Comparison of ENCODE assay signal across 18 cellular contexts in genomic region chr4:960736-961650, GRCh38. TPM values are rescaled to one million over a fixed set of nuclear protein-coding genes. Genes with fewer than 3 reads are reported as not detected.
"Had no signal": no experiment of that assay in that cellular context is flagged by ENCODE, and none has a peak within 500 bp of the region (broad histone marks: within the 10 kb centered on the region; RNA-seq: fewer than 3 reads in every experiment).

No MANE protein-coding gene starts in this region.

- H3K9me3 ChIP-seq: left lung, prostate gland, thoracic aorta had no signal

- H3K4me1 ChIP-seq: left lung, prostate gland had no signal

- H3K27me3 ChIP-seq: left lung had no signal

- H3K36me3 ChIP-seq: prostate gland had no signal

- H3K27ac ChIP-seq: left lung, prostate gland, thoracic aorta, VCaP had no signal

- H3K4me3 ChIP-seq: left lung, prostate gland, thoracic aorta had no signal

- ATAC-seq: activated T-cell treated with anti-CD3 and anti-CD28 coated beads, Interleukin-2, amount 50 U/mL, for 72 hours; left lung had no signal

- FAIRE-seq: bronchial epithelial cell, endothelial cell of umbilical vein, small intestine had no signal

- DNase-seq: activated CD4-positive, alpha-beta T cell treated with anti-CD3 and anti-CD28 coated beads, Interleukin-2, amount 50 U/mL, for 4 hours; activated naive CD4-positive, alpha-beta T cell treated with anti-CD3 and anti-CD28 coated beads, Interleukin-2, amount 50 U/mL, for 16 hours; activated T-cell treated with anti-CD3 and anti-CD28 coated beads, Interleukin-2, amount 50 U/mL, for 72 hours; dermis blood vessel endothelial cell; effector memory CD4-positive, alpha-beta T cell; mammary epithelial cell; midbrain; stimulated activated CD4-positive, alpha-beta T cell treated with anti-CD3 and anti-CD28 coated beads, Interleukin-4, amount 100 ng/mL, for 1 hour; SW 1271; T-helper 2 cell had no signal

RNA-seq across cellular contexts. Expression of gene SLC26A1, which starts 32.2 kb away (rescaled TPM):
- total RNA-seq: activated CD8-positive, alpha-beta memory T cell treated with anti-CD3 and anti-CD28 coated beads for 36 hours; activated T-cell treated with anti-CD3 and anti-CD28 coated beads, Interleukin-2, amount 50 U/mL, for 72 hours; dermis blood vessel endothelial cell; endothelial cell of umbilical vein; mammary epithelial cell; thoracic aorta had no signal
- polyA plus RNA-seq: mammary epithelial cell had no signal
